16 cellular contexts compared by ENCODE assay signal in genomic region chr10:77667426-77668324, GRCh38. TPM values are rescaled to one million over a fixed set of nuclear protein-coding genes. Genes with fewer than 3 reads are reported as not detected.
A peak's percentile ranks its signal among the peaks of the same experiment; 100 is the strongest.
DNase-seq lines count a peak whose midpoint lies in the region; ATAC-seq, FAIRE-seq and TF ChIP-seq lines count a peak whose summit lies in the region.
"Had no signal": no experiment of that assay in that cellular context is flagged by ENCODE, and none has a peak within 500 bp of the region (broad histone marks: within the 10 kb centered on the region; RNA-seq: fewer than 3 reads in every experiment).

No MANE protein-coding gene starts in this region.

- H3K9me2 ChIP-seq in hepatocyte (replicated peaks; ENCODE audit: insufficient read depth): no peaks in the 10 kb centered on the region

- H3K79me2 ChIP-seq in hepatocyte: no peaks in the 10 kb centered on the region

- no peak for TF ChIP-seq EP300 in Ishikawa (IDR thresholded peaks at IDR 0.05; ENCODE audit: borderline replicate concordance)

- peak; percentile 85 for ATAC-seq in GM21717 (IDR thresholded peaks at IDR 0.05; ENCODE audit: unreplicated experiment)

- no peak overlapping the region for H3K4me2 ChIP-seq in hepatocyte

- no peaks in the 10 kb centered on the region for H3K4me1 ChIP-seq in kidney (ENCODE audit: control insufficient read depth in 1 of 2, insufficient read depth in 1 of 2, low read depth in 1 of 2, low read length in 2 of 2)
- H3K4me1 ChIP-seq in hepatocyte (ENCODE audit: insufficient read depth): no peaks in the 10 kb centered on the region

- H3K9me3 ChIP-seq in kidney (ENCODE audit: control insufficient read depth in 1 of 2, low read length in 2 of 2) (no peaks in the 10 kb centered on the region), hepatocyte (ENCODE audit: low read depth) (no peaks in the 10 kb centered on the region)
- H3K9me3 ChIP-seq: thoracic aorta had no signal

- DNase-seq in DMS53 (lab: John Stamatoyannopoulos, UW): peak; percentile 14
- DNase-seq in DMS53 treated with DMSO at 0.1 percent for 48 hours (lab: John Stamatoyannopoulos, UW; ENCODE audit: unreplicated experiment): no peak
- peak; percentile 19 for DNase-seq in bronchial epithelial cell (ENCODE audit: low read depth)
- no peak for DNase-seq in SW 1271 (lab: John Stamatoyannopoulos, UW)
- no peak for DNase-seq in kidney
- DNase-seq in hepatocyte (ENCODE audit: low spot score): no peak
- DNase-seq: activated T-cell treated with anti-CD3 and anti-CD28 coated beads, Interleukin-2, amount 50 U/mL, for 48 hours; DMS79 treated with DMSO at 0.1 percent for 48 hours; NK-92 treated with Interleukin-12 subunit alpha and Interleukin-12 subunit beta, amount 100 ng/mL, for 24 hours; occipital lobe; stimulated activated CD4-positive, alpha-beta T cell treated with anti-CD3 and anti-CD28 coated beads, Interleukin-4, amount 100 ng/mL, for 4 hours had no signal

- no peak overlapping the region for H3K4me3 ChIP-seq in bronchial epithelial cell (ENCODE audit: low read depth, low read length)
- no peak overlapping the region for H3K4me3 ChIP-seq in kidney (ENCODE audit: low read length in 2 of 2)
- H3K4me3 ChIP-seq in hepatocyte: no peak overlapping the region
- H3K4me3 ChIP-seq: thoracic aorta had no signal

- H3K27me3 ChIP-seq in bronchial epithelial cell (ENCODE audit: control insufficient read depth, insufficient read depth, low read length) (peaks cover 3% of the 10 kb centered on the region), hepatocyte (no peaks in the 10 kb centered on the region)

- intact Hi-C loops in kidney (cut with DNase I): no loop called here

- TF ChIP-seq RAD21 in Ishikawa (IDR thresholded peaks at IDR 0.05; ENCODE audit: low read depth): no peak

- H3K27ac ChIP-seq in kidney (ENCODE audit: low read depth in 2 of 2, low read length in 2 of 2) (no peak overlapping the region), hepatocyte (no peak overlapping the region)
- H3K27ac ChIP-seq: 22Rv1, HL-60, thoracic aorta had no signal

- H3K9ac ChIP-seq in kidney (ENCODE audit: low read length in 2 of 2): no peak overlapping the region

- no peak overlapping the region for H2AFZ ChIP-seq in hepatocyte

- TF ChIP-seq CTCF in bronchial epithelial cell (IDR thresholded peaks at IDR 0.05; ENCODE audit: insufficient read depth, low read length, severe bottlenecking): no peak
- TF ChIP-seq CTCF in kidney (IDR thresholded peaks at IDR 0.05; ENCODE audit: borderline replicate concordance, extremely low read depth, insufficient read depth): no peak
- TF ChIP-seq CTCF in hepatocyte (IDR thresholded peaks at IDR 0.05; ENCODE audit: poor library complexity): no peak

- WGBS in hepatocyte (ENCODE audit: low lambda C conversion rate, missing lambda C conversion rate): 80% methylated on average over 3 of the region's 3 CpGs

- H4K20me1 ChIP-seq in hepatocyte (ENCODE audit: insufficient read depth, poor library complexity, severe bottlenecking): no peaks in the 10 kb centered on the region

- FAIRE-seq in bronchial epithelial cell (lab: Jason Lieb, UNC) (no peak), kidney (lab: Jason Lieb, UNC) (no peak)

- H3K36me3 ChIP-seq in bronchial epithelial cell (ENCODE audit: control insufficient read depth, insufficient read depth, low read length) (no peaks in the 10 kb centered on the region), kidney (ENCODE audit: control insufficient read depth in 1 of 2, insufficient read depth in 2 of 2, low read length in 2 of 2) (no peaks in the 10 kb centered on the region), hepatocyte (replicated peaks; ENCODE audit: insufficient read depth, low read depth) (no peaks in the 10 kb centered on the region)
- H3K36me3 ChIP-seq: thoracic aorta had no signal

TF ChIP-seq in Ishikawa, 13 proteins besides CTCF, POLR2A, EP300 and RAD21:
- TF ChIP-seq NFIC (IDR thresholded peaks at IDR 0.05) (peak; percentile 38; the same call in 1 of the 2 replicates), YY1 (IDR thresholded peaks at IDR 0.05; ENCODE audit: low read depth) (no peak)

RNA-seq across cellular contexts. Expression of gene KCNMA1, which starts 30.1 kb away (rescaled TPM):
- total RNA-seq in bronchial epithelial cell: 15.8 and 16.3 TPM in 2 replicates
- 8.9 TPM for total RNA-seq in kidney
- polyA plus RNA-seq in kidney (ENCODE audit: insufficient read depth, low read depth, low replicate concordance): 4.2 TPM
- 26.0 and 42.6 TPM in 2 replicates for total RNA-seq in hepatocyte
- 69.1 and 73.3 TPM in 2 replicates for polyA plus RNA-seq in hepatocyte

Comparison
In these comparisons a context has a peak if more than half of its experiments do, and no peak if none do; other contexts are left out.
1. DNase-seq: peak in DMS53 (single experiment) and bronchial epithelial cell (single experiment); none in DMS53 treated with DMSO at 0.1 percent for 48 hours (single experiment), SW 1271 (0 of 2), kidney (single experiment) and hepatocyte (single experiment).